In genomic region chr18:11154983-11155759, GRCh38 we compare ENCODE assay signal across 14 cellular contexts. TPM values are rescaled to one million over a fixed set of nuclear protein-coding genes. Genes with fewer than 3 reads are reported as not detected.
"Had no signal": no experiment of that assay in that cellular context is flagged by ENCODE, and none has a peak within 500 bp of the region (broad histone marks: within the 10 kb centered on the region; RNA-seq: fewer than 3 reads in every experiment).

No MANE protein-coding gene starts in this region.

- H3K4me1 ChIP-seq: left ventricle myocardium inferior, prostate gland, testis had no signal

- H3K4me2 ChIP-seq: hepatocyte, smooth muscle cell had no signal

- H3K27me3 ChIP-seq: testis had no signal

- H3K9me3 ChIP-seq: left ventricle myocardium inferior, prostate gland, testis had no signal

- H2AFZ ChIP-seq: hepatocyte had no signal

- DNase-seq: activated CD4-positive, alpha-beta T cell treated with anti-CD3 and anti-CD28 coated beads, Interleukin-2, amount 50 U/mL, for 4 hours; activated CD4-positive, CD25-positive, alpha-beta regulatory T cell treated with anti-CD3 and anti-CD28 coated beads, Interleukin-2, amount 50 U/mL, for 72 hours; activated naive CD4-positive, alpha-beta T cell treated with anti-CD3 and anti-CD28 coated beads for 36 hours; activated naive CD8-positive, alpha-beta T cell treated with anti-CD3 and anti-CD28 coated beads, Interleukin-2, amount 50 U/mL, for 24 hours; left ventricle myocardium inferior; nephron progenitor cell; right cardiac atrium; T-helper 1 cell; testis had no signal

- H3K79me2 ChIP-seq: hepatocyte had no signal

- H3K36me3 ChIP-seq: left ventricle myocardium inferior, prostate gland had no signal

- H3K27ac ChIP-seq: hepatocyte, left ventricle myocardium inferior, prostate gland, testis had no signal

- H3K4me3 ChIP-seq: hepatocyte, left ventricle myocardium inferior, prostate gland, smooth muscle cell, testis had no signal

- ATAC-seq: activated naive CD8-positive, alpha-beta T cell treated with anti-CD3 and anti-CD28 coated beads, Interleukin-2, amount 50 U/mL, for 24 hours had no signal

RNA-seq across cellular contexts. Expression of gene PIEZO2, which starts 5.8 kb away (rescaled TPM):
- total RNA-seq: activated naive CD4-positive, alpha-beta T cell treated with anti-CD3 and anti-CD28 coated beads for 36 hours; activated T-helper 2 cell treated with anti-CD3 and anti-CD28 coated beads, Interferon-gamma antibody, Interleukin-2, Interleukin-4, amounts not matched to agents 10 μg/mL and 5 μg/mL and 100 μg/mL, durations not matched to agents 14 hours and 24 hours and 36 hours had no signal
- polyA plus RNA-seq: keratinocyte had no signal
